ENCODE assay signal across 17 cellular contexts in the genomic region with DNA sequence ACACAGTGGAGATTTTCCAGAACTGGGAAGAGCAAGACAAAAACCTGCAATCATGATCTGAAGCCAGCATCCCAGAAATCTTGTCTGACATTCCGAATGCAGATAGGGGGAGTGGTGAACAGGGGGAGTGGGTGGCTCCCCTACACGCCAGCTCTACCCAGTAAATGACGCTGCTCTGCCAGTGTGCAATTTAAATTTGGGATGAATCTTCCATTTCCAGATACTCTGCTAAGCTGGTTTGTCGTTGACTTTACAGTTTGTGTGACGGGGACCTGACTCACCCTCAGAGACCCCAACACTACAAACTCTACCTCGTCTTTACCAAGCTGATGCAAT.
DNase-seq lines count a peak whose midpoint lies in the region; ATAC-seq, FAIRE-seq and TF ChIP-seq lines count a peak whose summit lies in the region.
"Had no signal": no experiment of that assay in that cellular context is flagged by ENCODE, and none has a peak within 500 bp of the region (broad histone marks: within the 10 kb centered on the region; RNA-seq: fewer than 3 reads in every experiment).

No MANE protein-coding gene starts in this region.

- CTCF ChIA-PET in activated CD8-positive, alpha-beta memory T cell treated with anti-CD3 and anti-CD28 coated beads, Interleukin-2, amount 10 ng/mL, durations not matched to agents 7 days and 5 days (lab: Charles Lee), result no interaction called here
- CTCF ChIA-PET in CD8-positive, alpha-beta T cell (lab: Charles Lee), result no interaction called here

- no peak for ATAC-seq in activated CD8-positive, alpha-beta memory T cell treated with anti-CD3 and anti-CD28 coated beads, Interleukin-2, amount 10 ng/mL, durations not matched to agents 7 days and 5 days
- ATAC-seq in CD8-positive, alpha-beta T cell, result no peak
- ATAC-seq in naive B cell (ENCODE audit: low read depth in 2 of 2), result no peak
- ATAC-seq: GM12878 had no signal

- H3K36me3 ChIP-seq in CD8-positive, alpha-beta T cell (ENCODE audit: insufficient read depth, low read length), result peaks cover 31% of the 10 kb centered on the region

- no peaks in the 10 kb centered on the region for H3K4me1 Mint-ChIP-seq in activated CD8-positive, alpha-beta memory T cell treated with anti-CD3 and anti-CD28 coated beads, Interleukin-2, amount 10 ng/mL, durations not matched to agents 7 days and 5 days
- peaks cover 2% of the 10 kb centered on the region for H3K4me1 Mint-ChIP-seq in CD8-positive, alpha-beta T cell (ENCODE audit: low read depth)
- H3K4me1 Mint-ChIP-seq in naive B cell (peaks cover 13 to 23% (median 15%) of the 10 kb centered on the region in 3 donors), chondrocyte (ENCODE audit: low read depth) (peaks cover under 1% of the 10 kb centered on the region)

- no peak overlapping the region for H3K27ac ChIP-seq in CD8-positive, alpha-beta T cell (ENCODE audit: low read depth, low read length)
- H3K27ac ChIP-seq: 22Rv1, BLaER1 had no signal

- no peaks in the 10 kb centered on the region for H3K36me3 Mint-ChIP-seq in activated CD8-positive, alpha-beta memory T cell treated with anti-CD3 and anti-CD28 coated beads, Interleukin-2, amount 10 ng/mL, durations not matched to agents 7 days and 5 days
- H3K36me3 Mint-ChIP-seq in CD8-positive, alpha-beta T cell, result peaks cover 79% of the 10 kb centered on the region
- H3K36me3 Mint-ChIP-seq in naive B cell, result peaks cover 20 to 29% of the 10 kb centered on the region in 2 donors
- peaks cover 22% of the 10 kb centered on the region for H3K36me3 Mint-ChIP-seq in chondrocyte (ENCODE audit: low read depth)

- H3K4me1 ChIP-seq in CD8-positive, alpha-beta T cell (ENCODE audit: insufficient read depth, low read length), result no peaks in the 10 kb centered on the region
- H3K4me1 ChIP-seq: BLaER1, HAP-1 had no signal

- TF ChIP-seq CTCF in CD8-positive, alpha-beta T cell (IDR thresholded peaks at IDR 0.05), result no peak
- TF ChIP-seq CTCF in chondrocyte (IDR thresholded peaks at IDR 0.05), result no peak

- H3K27me3 Mint-ChIP-seq in activated CD8-positive, alpha-beta memory T cell treated with anti-CD3 and anti-CD28 coated beads, Interleukin-2, amount 10 ng/mL, durations not matched to agents 7 days and 5 days, result no peaks in the 10 kb centered on the region
- no peaks in the 10 kb centered on the region for H3K27me3 Mint-ChIP-seq in CD8-positive, alpha-beta T cell (ENCODE audit: low read depth)
- no peaks in the 10 kb centered on the region for H3K27me3 Mint-ChIP-seq in naive B cell
- H3K27me3 Mint-ChIP-seq in chondrocyte (ENCODE audit: low read depth), result no peaks in the 10 kb centered on the region

- peak; percentile 4 for DNase-seq in activated CD8-positive, alpha-beta memory T cell treated with anti-CD3 and anti-CD28 coated beads, Interleukin-2, amount 50 U/mL, for 48 hours
- DNase-seq in activated CD8-positive, alpha-beta memory T cell treated with anti-CD3 and anti-CD28 coated beads, Interleukin-2, amount 10 ng/mL, durations not matched to agents 7 days and 5 days, result no peak
- DNase-seq in CD8-positive, alpha-beta T cell, result no peak
- DNase-seq in ecto neural progenitor cell (ENCODE audit: low spot score) (peak; percentile 13), naive B cell (no peak), chondrocyte (ENCODE audit: low spot score) (no peak), NCI-H2227 (lab: John Stamatoyannopoulos, UW; ENCODE audit: unreplicated experiment) (no peak), GM19239 (ENCODE audit: insufficient read length, low spot score) (no peak)
- DNase-seq: AML-193, Calu3, DMS 273 treated with DMSO at 0.1 percent for 48 hours, GOT3 had no signal

- no peaks in the 10 kb centered on the region for H3K9me3 Mint-ChIP-seq in activated CD8-positive, alpha-beta memory T cell treated with anti-CD3 and anti-CD28 coated beads, Interleukin-2, amount 10 ng/mL, durations not matched to agents 7 days and 5 days (ENCODE audit: low read depth)
- H3K9me3 Mint-ChIP-seq in CD8-positive, alpha-beta T cell, result no peaks in the 10 kb centered on the region
- H3K9me3 Mint-ChIP-seq in naive B cell (no peaks in the 10 kb centered on the region), chondrocyte (ENCODE audit: low read depth) (no peaks in the 10 kb centered on the region)

- no peak overlapping the region for H3K4me3 Mint-ChIP-seq in activated CD8-positive, alpha-beta memory T cell treated with anti-CD3 and anti-CD28 coated beads, Interleukin-2, amount 10 ng/mL, durations not matched to agents 7 days and 5 days
- no peak overlapping the region for H3K4me3 Mint-ChIP-seq in CD8-positive, alpha-beta T cell
- no peak overlapping the region for H3K4me3 Mint-ChIP-seq in naive B cell
- no peak overlapping the region for H3K4me3 Mint-ChIP-seq in chondrocyte (ENCODE audit: unreplicated experiment)

- no peak overlapping the region for H3K4me3 ChIP-seq in CD8-positive, alpha-beta T cell (ENCODE audit: low read depth, low read length)
- H3K4me3 ChIP-seq: BLaER1, GM12878, HAP-1 had no signal

- POLR2A ChIA-PET in CD8-positive, alpha-beta T cell (lab: Charles Lee), result no interaction called here

- intact Hi-C loops in CD8-positive, alpha-beta T cell (cut with DNase I, micrococcal nuclease), result no loop called here

- FAIRE-seq in GM19239 (lab: Jason Lieb, UNC), result no peak
- FAIRE-seq: GM12878, GM18507 had no signal

- no peaks in the 10 kb centered on the region for H3K27me3 ChIP-seq in CD8-positive, alpha-beta T cell (ENCODE audit: insufficient read depth, low read length)
- H3K27me3 ChIP-seq: BLaER1 had no signal

- no peaks in the 10 kb centered on the region for H3K9me3 ChIP-seq in CD8-positive, alpha-beta T cell (ENCODE audit: low read length)
- H3K9me3 ChIP-seq: BLaER1, HAP-1 had no signal

- H3K27ac Mint-ChIP-seq in activated CD8-positive, alpha-beta memory T cell treated with anti-CD3 and anti-CD28 coated beads, Interleukin-2, amount 10 ng/mL, durations not matched to agents 7 days and 5 days, result no peak overlapping the region
- H3K27ac Mint-ChIP-seq in CD8-positive, alpha-beta T cell, result peak overlapping the region; percentile 60
- H3K27ac Mint-ChIP-seq in naive B cell (peak overlapping the region in 4 of 6 donors; percentile 33 to 86 (median 62)), chondrocyte (ENCODE audit: unreplicated experiment) (no peak overlapping the region)

Comparison
In these comparisons a context has a peak if more than half of its experiments do, and no peak if none do; other contexts are left out.
1. DNase-seq: peak in activated CD8-positive, alpha-beta memory T cell treated with anti-CD3 and anti-CD28 coated beads, Interleukin-2, amount 50 U/mL, for 48 hours (single experiment) and ecto neural progenitor cell (single experiment); none in activated CD8-positive, alpha-beta memory T cell treated with anti-CD3 and anti-CD28 coated beads, Interleukin-2, amount 10 ng/mL, durations not matched to agents 7 days and 5 days (single experiment), CD8-positive, alpha-beta T cell (0 of 7), naive B cell (single experiment), chondrocyte (single experiment), NCI-H2227 (single experiment) and GM19239 (single experiment).
2. H3K27ac Mint-ChIP-seq: peak in CD8-positive, alpha-beta T cell (single experiment) and naive B cell (4 of 6); none in activated CD8-positive, alpha-beta memory T cell treated with anti-CD3 and anti-CD28 coated beads, Interleukin-2, amount 10 ng/mL, durations not matched to agents 7 days and 5 days (single experiment) and chondrocyte (single experiment).